1 cellular context compared by ENCODE assay signal in genomic region chr2:169716938-169717690, GRCh38.
TF ChIP-seq lines count a peak whose summit lies in the region.

No MANE protein-coding gene starts in this region.

TF ChIP-seq in HepG2, 621 proteins besides CTCF, POLR2A, EP300 and RAD21 (continues in another document):
- TF ChIP-seq RFX5 (IDR thresholded peaks at IDR 0.05; ENCODE audit: low read depth, low read length) (no peak), ZNF335 (CRISPR knock-in tag; IDR thresholded peaks at IDR 0.05) (no peak), ZNF382 (CRISPR knock-in tag; IDR thresholded peaks at IDR 0.05; ENCODE audit: borderline replicate concordance) (no peak), SKI (IDR thresholded peaks at IDR 0.05; ENCODE audit: partially characterized antibody) (peak; percentile 80), ZNF687 (CRISPR knock-in tag; IDR thresholded peaks at IDR 0.05) (peak; percentile 84), ZNF367 (CRISPR knock-in tag; IDR thresholded peaks at IDR 0.05; ENCODE audit: borderline replicate concordance) (no peak), ZNF646 (CRISPR knock-in tag; IDR thresholded peaks at IDR 0.05) (no peak), PHF5A (CRISPR knock-in tag; IDR thresholded peaks at IDR 0.05; ENCODE audit: low read depth, unreplicated experiment) (no peak), ISX (CRISPR knock-in tag; conservative IDR thresholded peaks at IDR 0.05) (no peak), ZZZ3 (CRISPR knock-in tag; IDR thresholded peaks at IDR 0.05; ENCODE audit: borderline replicate concordance) (no peak), NFATC3 (CRISPR knock-in tag; IDR thresholded peaks at IDR 0.05) (no peak), ZSCAN9 (CRISPR knock-in tag; IDR thresholded peaks at IDR 0.05; ENCODE audit: borderline replicate concordance) (peak; percentile 69; the same call in 1 of the 2 replicates), FOXO4 (CRISPR knock-in tag; conservative IDR thresholded peaks at IDR 0.05) (no peak), ZFP36L1 (CRISPR knock-in tag; IDR thresholded peaks at IDR 0.05) (0 out of 2 replicates have a peak, but pooled peaks have one; percentile 35), AHDC1 (CRISPR knock-in tag; IDR thresholded peaks at IDR 0.05; ENCODE audit: borderline replicate concordance) (peak; percentile 84), KMT2B (CRISPR knock-in tag; IDR thresholded peaks at IDR 0.05) (no peak; the same call in 1 of the 2 replicates), HNRNPH1 (optimal IDR thresholded peaks at IDR 0.05; ENCODE audit: low read depth, low read length) (no peak), ZNF160 (CRISPR knock-in tag; IDR thresholded peaks at IDR 0.05) (no peak), NFRKB (IDR thresholded peaks at IDR 0.05) (no peak), ZFP62 (CRISPR knock-in tag; IDR thresholded peaks at IDR 0.05) (no peak), SP2 (CRISPR knock-in tag; IDR thresholded peaks at IDR 0.05) (no peak), SMYD3 (CRISPR knock-in tag; IDR thresholded peaks at IDR 0.05) (0 out of 2 replicates have a peak, but pooled peaks have one; percentile 43), JUN (CRISPR knock-in tag; IDR thresholded peaks at IDR 0.05) (no peak), THAP7 (CRISPR knock-in tag; IDR thresholded peaks at IDR 0.05) (no peak), HNRNPUL1 (IDR thresholded peaks at IDR 0.05; ENCODE audit: low read depth, low read length) (no peak), RBM39 (IDR thresholded peaks at IDR 0.05; ENCODE audit: low read depth, low read length, poor library complexity, severe bottlenecking) (no peak), ZNF235 (CRISPR knock-in tag; IDR thresholded peaks at IDR 0.05; ENCODE audit: borderline replicate concordance) (no peak), ZKSCAN1 (IDR thresholded peaks at IDR 0.05; ENCODE audit: low read length) (no peak), CENPT (CRISPR knock-in tag; IDR thresholded peaks at IDR 0.05; ENCODE audit: low read depth) (no peak; the same call in 1 of the 2 replicates), ZNF543 (CRISPR knock-in tag; IDR thresholded peaks at IDR 0.05) (no peak), TOPORS (CRISPR knock-in tag; IDR thresholded peaks at IDR 0.05) (no peak), POLR2AphosphoS5 (IDR thresholded peaks at IDR 0.05; ENCODE audit: low read depth, low read length) (no peak), SMAD3 (CRISPR knock-in tag; IDR thresholded peaks at IDR 0.05) (peak; percentile 66; the same call in 1 of the 2 replicates), ZNF501 (CRISPR knock-in tag; IDR thresholded peaks at IDR 0.05) (peak; percentile 35; the same call in 1 of the 2 replicates), ZNF644 (CRISPR knock-in tag; IDR thresholded peaks at IDR 0.05; ENCODE audit: low read depth) (peak; percentile 36; the same call in 1 of the 2 replicates), ZBED4 (CRISPR knock-in tag; IDR thresholded peaks at IDR 0.05; ENCODE audit: borderline replicate concordance) (no peak), HDAC6 (IDR thresholded peaks at IDR 0.05; ENCODE audit: low read depth, low read length) (no peak), MATR3 (CRISPR knock-in tag; IDR thresholded peaks at IDR 0.05) (no peak), ATAD3A (CRISPR knock-in tag; IDR thresholded peaks at IDR 0.05) (no peak), ATF7-NPFF (CRISPR knock-in tag; IDR thresholded peaks at IDR 0.05; ENCODE audit: low read depth) (no peak), ZNF10 (CRISPR knock-in tag; IDR thresholded peaks at IDR 0.05; ENCODE audit: borderline replicate concordance, low read depth) (no peak), U2AF2 (IDR thresholded peaks at IDR 0.05; ENCODE audit: low read depth, low read length) (no peak), IRX3 (CRISPR knock-in tag; IDR thresholded peaks at IDR 0.05; ENCODE audit: borderline replicate concordance, low read depth) (no peak), ZNF343 (CRISPR knock-in tag; IDR thresholded peaks at IDR 0.05) (no peak)
